Comparison of ENCODE assay signal across 8 cellular contexts in genomic region chr12:22626429-22626828, GRCh38. TPM values are rescaled to one million over a fixed set of nuclear protein-coding genes. Genes with fewer than 3 reads are reported as not detected.
DNase-seq lines count a peak whose midpoint lies in the region; ATAC-seq and TF ChIP-seq lines count a peak whose summit lies in the region.

No MANE protein-coding gene starts in this region.

- H3K9me3 ChIP-seq in BLaER1 treated with 17β-estradiol and CSF1 and Interleukin-3, amounts not matched to agents 10 nM and 100 nM (replicated peaks in 1 of 11), result peaks cover 0 to 3% (median 0%) of the 10 kb centered on the region in 11 experiments; a peak in 1 of 22 replicates
- H3K9me3 ChIP-seq in gastroesophageal sphincter (no peaks in the 10 kb centered on the region), sigmoid colon (no peaks in the 10 kb centered on the region)

- TF ChIP-seq CTCF in gastroesophageal sphincter (IDR thresholded peaks at IDR 0.05) (no peak), sigmoid colon (IDR thresholded peaks at IDR 0.05) (no peak)

- peak overlapping the region; percentile 82 to 96 (median 92) for H3K4me2 ChIP-seq in BLaER1 treated with 17β-estradiol and CSF1 and Interleukin-3, amounts not matched to agents 10 nM and 100 nM

- peak overlapping the region; percentile 80 to 98 (median 96) for H3K4me3 ChIP-seq in BLaER1 treated with 17β-estradiol and CSF1 and Interleukin-3, amounts not matched to agents 10 nM and 100 nM
- H3K4me3 ChIP-seq in gastroesophageal sphincter, result peak overlapping the region; percentile 81 to 96
- peak overlapping the region; percentile 78 to 94 (median 88) for H3K4me3 ChIP-seq in sigmoid colon

- TF ChIP-seq POLR2A in gastroesophageal sphincter (IDR thresholded peaks at IDR 0.05) (no peak), sigmoid colon (IDR thresholded peaks at IDR 0.05) (no peak)

- H3K27ac ChIP-seq in BLaER1 treated with 17β-estradiol and CSF1 and Interleukin-3, amounts not matched to agents 10 nM and 100 nM, result peak overlapping the region; percentile 92 to 97 (median 94); a peak in 21 of 22 replicates
- peak overlapping the region; percentile 97 to 99 (median 98) for H3K27ac ChIP-seq in gastroesophageal sphincter
- peak overlapping the region; percentile 94 to 99 (median 97) for H3K27ac ChIP-seq in sigmoid colon

- peaks cover 0 to 30% (median 11%) of the 10 kb centered on the region in 11 experiments; a peak in 17 of 22 replicates for H3K36me3 ChIP-seq in BLaER1 treated with 17β-estradiol and CSF1 and Interleukin-3, amounts not matched to agents 10 nM and 100 nM
- H3K36me3 ChIP-seq in gastroesophageal sphincter (no peaks in the 10 kb centered on the region), sigmoid colon (no peaks in the 10 kb centered on the region)

- TF ChIP-seq EP300 in gastroesophageal sphincter (IDR thresholded peaks at IDR 0.05) (no peak), sigmoid colon (IDR thresholded peaks at IDR 0.05) (no peak)

- WGBS in gastroesophageal sphincter (ENCODE audit: low coverage in 1 of 2), 2 donors, result 8 to 13% methylated on average over 4 of the region's 4 CpGs
- WGBS in sigmoid colon, 2 donors, result 3 to 10% methylated on average over 4 of the region's 4 CpGs

- intact Hi-C loops in sigmoid colon (cut with DNase I), result no loop called here

- H3K4me1 ChIP-seq in BLaER1 treated with 17β-estradiol and CSF1 and Interleukin-3, amounts not matched to agents 10 nM and 100 nM, result peaks cover 18 to 41% (median 29%) of the 10 kb centered on the region in 10 experiments
- peaks cover 4 to 51% (median 9%) of the 10 kb centered on the region in 3 donors for H3K4me1 ChIP-seq in gastroesophageal sphincter
- peaks cover 0 to 38% (median 26%) of the 10 kb centered on the region in 4 donors for H3K4me1 ChIP-seq in sigmoid colon

- no peaks in the 10 kb centered on the region for H3K27me3 ChIP-seq in BLaER1 treated with 17β-estradiol and CSF1 and Interleukin-3, amounts not matched to agents 10 nM and 100 nM
- no peaks in the 10 kb centered on the region for H3K27me3 ChIP-seq in gastroesophageal sphincter
- H3K27me3 ChIP-seq in sigmoid colon, result no peaks in the 10 kb centered on the region

- H4K20me1 ChIP-seq in BLaER1 treated with 17β-estradiol and CSF1 and Interleukin-3, amounts not matched to agents 10 nM and 100 nM, result peaks cover 21 to 61% (median 57%) of the 10 kb centered on the region in 11 experiments; a peak in 20 of 22 replicates

- ATAC-seq in GM18909 (IDR thresholded peaks at IDR 0.05; ENCODE audit: poor library complexity, unreplicated experiment), result peak; percentile 39
- ATAC-seq in HG03432 (IDR thresholded peaks at IDR 0.05; ENCODE audit: unreplicated experiment), result peak; percentile 37
- no peak for ATAC-seq in gastroesophageal sphincter

- peak overlapping the region; percentile 91 to 99 (median 95) for H3K9ac ChIP-seq in BLaER1 treated with 17β-estradiol and CSF1 and Interleukin-3, amounts not matched to agents 10 nM and 100 nM

- peak; percentile 16 to 27 for DNase-seq in activated CD4-positive, alpha-beta T cell treated with anti-CD3 and anti-CD28 coated beads, Interleukin-2, amount 50 U/mL, for 48 hours
- DNase-seq in sigmoid colon, result no peak
- DNase-seq in HuH-7 (ENCODE audit: low spot score), result no peak
- DNase-seq in NCI-H748 (lab: John Stamatoyannopoulos, UW; ENCODE audit: unreplicated experiment), result no peak

RNA-seq across cellular contexts. Expression of gene ETNK1, which starts 1.5 kb away (rescaled TPM):
- total RNA-seq in gastroesophageal sphincter (10 to 100 TPM; 15.3 to 33.3 (median 28.5) TPM), sigmoid colon (10 to 100 TPM; 25.7 to 30.0 (median 29.3) TPM)
- 10 to 100 TPM; 18.6 to 49.5 (median 28.1) TPM for polyA plus RNA-seq in sigmoid colon

Comparison
In these comparisons a context has a peak if more than half of its experiments do, and no peak if none do; other contexts are left out.
1. DNase-seq: peak in activated CD4-positive, alpha-beta T cell treated with anti-CD3 and anti-CD28 coated beads, Interleukin-2, amount 50 U/mL, for 48 hours (2 of 2); none in sigmoid colon (single experiment), HuH-7 (single experiment) and NCI-H748 (single experiment).
2. Peak in every context shown above with its lines, with median percentiles within 50 percentile points of each other: H3K27ac ChIP-seq and H3K4me3 ChIP-seq.